16 cellular contexts compared by ENCODE assay signal in the genomic region with DNA sequence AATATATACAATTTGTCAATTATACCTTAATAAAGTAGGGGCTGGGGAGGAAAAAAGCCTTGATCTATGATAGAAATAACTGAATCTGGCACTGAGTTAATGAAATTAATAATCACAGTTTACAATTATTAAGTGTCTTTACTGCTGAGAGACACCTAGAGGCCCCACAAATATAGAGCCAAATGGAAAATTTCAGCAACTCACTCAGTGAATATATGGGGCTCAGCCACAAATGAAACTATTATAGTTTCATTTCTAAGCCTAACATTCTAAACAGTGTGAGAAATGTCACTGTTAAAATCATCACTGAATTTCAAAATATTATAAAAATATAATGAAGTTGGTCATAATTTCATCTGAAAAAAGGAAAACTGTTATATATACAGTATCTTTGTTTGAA.
DNase-seq lines count a peak whose midpoint lies in the region; ATAC-seq lines count a peak whose summit lies in the region.
"Had no signal": no experiment of that assay in that cellular context is flagged by ENCODE, and none has a peak within 500 bp of the region (broad histone marks: within the 10 kb centered on the region; RNA-seq: fewer than 3 reads in every experiment).

No MANE protein-coding gene starts in this region.

- no peak for DNase-seq in middle frontal gyrus (ENCODE audit: extremely low spot score, low spot score)
- DNase-seq in D341Med (ENCODE audit: low spot score), result no peak
- DNase-seq in NCI-H69 (lab: John Stamatoyannopoulos, UW), result no peak
- no peak for DNase-seq in NCI-H2227 treated with DMSO at 0.1 percent for 48 hours (lab: John Stamatoyannopoulos, UW)
- DNase-seq: ACHN; Caco-2; CD4-positive, alpha-beta memory T cell; DMS153; NCI-H1105; NCI-H2029 treated with DMSO at 0.1 percent for 48 hours; NCI-H524 treated with DMSO at 0.1 percent for 48 hours; Right ventricle myocardium superior; T-helper 9 cell had no signal

- ATAC-seq in GM19351 (IDR thresholded peaks at IDR 0.05; ENCODE audit: unreplicated experiment) (peak; percentile 71), GM21786 (IDR thresholded peaks at IDR 0.05; ENCODE audit: unreplicated experiment) (peak; percentile 52), HG03442 (IDR thresholded peaks at IDR 0.05; ENCODE audit: unreplicated experiment) (peak; percentile 57)
